In the genomic region with DNA sequence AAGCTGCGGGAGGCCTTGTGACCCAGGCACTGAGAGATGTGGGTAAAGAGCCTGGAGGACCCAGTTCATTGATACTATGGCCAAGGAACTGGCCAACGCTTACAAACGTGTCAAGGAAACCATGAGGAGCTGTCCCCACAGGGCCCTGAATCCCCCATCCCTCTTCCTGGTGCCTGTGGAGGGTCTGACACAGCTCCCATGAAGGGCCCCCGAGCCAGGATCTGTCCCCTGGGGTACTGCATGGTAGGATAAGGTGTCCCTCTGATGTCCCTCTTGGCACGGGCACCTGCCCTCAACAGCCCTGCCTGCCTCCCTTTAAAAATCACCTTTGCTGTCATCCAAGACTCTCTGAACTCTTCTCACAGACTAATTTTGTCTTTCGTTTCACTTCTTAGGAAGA, we compare ENCODE assay signal across 30 cellular contexts.
"Had no signal": no experiment of that assay in that cellular context is flagged by ENCODE, and none has a peak within 500 bp of the region (broad histone marks: within the 10 kb centered on the region; RNA-seq: fewer than 3 reads in every experiment).

No MANE protein-coding gene starts in this region.

- DNase-seq: activated CD4-positive, alpha-beta memory T cell treated with anti-CD3 and anti-CD28 coated beads, Interleukin-2, amount 10 ng/mL, durations not matched to agents 7 days and 5 days; activated CD4-positive, alpha-beta T cell treated with anti-CD3 and anti-CD28 coated beads for 48 hours; activated CD8-positive, alpha-beta memory T cell treated with anti-CD3 and anti-CD28 coated beads, Interleukin-2, amount 50 U/mL, for 48 hours; activated gamma-delta T cell; activated naive CD4-positive, alpha-beta T cell treated with anti-CD3 and anti-CD28 coated beads, Interleukin-2, amount 10 ng/mL, durations not matched to agents 7 days and 5 days; activated naive CD8-positive, alpha-beta T cell treated with anti-CD3 and anti-CD28 coated beads, Interleukin-2, amount 10 ng/mL, durations not matched to agents 7 days and 5 days; activated T-cell treated with anti-CD3 and anti-CD28 coated beads, Interleukin-2, amount 50 U/mL, for 24 hours; effector memory CD4-positive, alpha-beta T cell; gastrocnemius medialis; immature natural killer cell; mucosa of descending colon; ovary; psoas muscle; SK-N-SH; stimulated activated naive CD4-positive, alpha-beta T cell treated with Interleukin-2 at 50 U/mL for 16 hours; SW 1271; T-helper 9 cell; testis; transverse colon had no signal

- H3K9me3 ChIP-seq: ascending aorta, gastrocnemius medialis, mucosa of descending colon, neutrophil, ovary, psoas muscle, SK-N-SH, testis, transverse colon had no signal

- H3K27me3 ChIP-seq: ascending aorta, gastrocnemius medialis, ovary, testis, transverse colon had no signal

- H3K36me3 Mint-ChIP-seq: activated naive CD4-positive, alpha-beta T cell treated with anti-CD3 and anti-CD28 coated beads, Interleukin-2, amount 10 ng/mL, durations not matched to agents 7 days and 5 days; activated naive CD8-positive, alpha-beta T cell treated with anti-CD3 and anti-CD28 coated beads, Interleukin-2, amount 10 ng/mL, durations not matched to agents 7 days and 5 days; brain; immature natural killer cell; natural killer cell treated with Interleukin-12 subunit alpha and Interleukin-12 subunit beta and Interleukin-15 and Interleukin-18, amount 100 ng/mL, for 72 hours had no signal

- H3K9me3 Mint-ChIP-seq: activated CD4-positive, alpha-beta memory T cell treated with anti-CD3 and anti-CD28 coated beads, Interleukin-2, amount 10 ng/mL, durations not matched to agents 7 days and 5 days; activated naive CD4-positive, alpha-beta T cell treated with anti-CD3 and anti-CD28 coated beads, Interleukin-2, amount 10 ng/mL, durations not matched to agents 7 days and 5 days; activated naive CD8-positive, alpha-beta T cell treated with anti-CD3 and anti-CD28 coated beads, Interleukin-2, amount 10 ng/mL, durations not matched to agents 7 days and 5 days; activated T-cell treated with anti-CD3 and anti-CD28 coated beads, Interleukin-2, amount 50 U/mL, for 24 hours; immature natural killer cell; natural killer cell treated with Interleukin-12 subunit alpha and Interleukin-12 subunit beta and Interleukin-15 and Interleukin-18, amount 100 ng/mL, for 72 hours; T-helper 1 cell treated with Interleukin-12 subunit alpha and Interleukin-12 subunit beta and Interleukin-4 antibody, amounts not matched to agents 30 μg/mL and 1 μg/mL, for 36 hours had no signal

- H3K4me1 Mint-ChIP-seq: activated CD4-positive, alpha-beta memory T cell treated with anti-CD3 and anti-CD28 coated beads, Interleukin-2, amount 10 ng/mL, durations not matched to agents 7 days and 5 days; activated naive CD4-positive, alpha-beta T cell treated with anti-CD3 and anti-CD28 coated beads, Interleukin-2, amount 10 ng/mL, durations not matched to agents 7 days and 5 days; activated naive CD8-positive, alpha-beta T cell treated with anti-CD3 and anti-CD28 coated beads, Interleukin-2, amount 10 ng/mL, durations not matched to agents 7 days and 5 days; immature natural killer cell had no signal

- ATAC-seq: gastrocnemius medialis; left lobe of liver; mucosa of descending colon; natural killer cell treated with Interleukin-12 subunit alpha and Interleukin-12 subunit beta and Interleukin-15 and Interleukin-18, amount 100 ng/mL, for 72 hours; psoas muscle had no signal

- H3K4me3 Mint-ChIP-seq: activated CD4-positive, alpha-beta memory T cell treated with anti-CD3 and anti-CD28 coated beads, Interleukin-2, amount 10 ng/mL, durations not matched to agents 7 days and 5 days; activated naive CD4-positive, alpha-beta T cell treated with anti-CD3 and anti-CD28 coated beads, Interleukin-2, amount 10 ng/mL, durations not matched to agents 7 days and 5 days; activated naive CD8-positive, alpha-beta T cell treated with anti-CD3 and anti-CD28 coated beads, Interleukin-2, amount 10 ng/mL, durations not matched to agents 7 days and 5 days; activated T-cell treated with anti-CD3 and anti-CD28 coated beads, Interleukin-2, amount 50 U/mL, for 24 hours; brain; immature natural killer cell; natural killer cell treated with Interleukin-12 subunit alpha and Interleukin-12 subunit beta and Interleukin-15 and Interleukin-18, amount 100 ng/mL, for 72 hours; T-helper 1 cell treated with Interleukin-12 subunit alpha and Interleukin-12 subunit beta and Interleukin-4 antibody, amounts not matched to agents 30 μg/mL and 1 μg/mL, for 36 hours had no signal

- H3K27ac Mint-ChIP-seq: activated CD4-positive, alpha-beta memory T cell treated with anti-CD3 and anti-CD28 coated beads, Interleukin-2, amount 10 ng/mL, durations not matched to agents 7 days and 5 days; activated naive CD4-positive, alpha-beta T cell treated with anti-CD3 and anti-CD28 coated beads, Interleukin-2, amount 10 ng/mL, durations not matched to agents 7 days and 5 days; activated naive CD8-positive, alpha-beta T cell treated with anti-CD3 and anti-CD28 coated beads, Interleukin-2, amount 10 ng/mL, durations not matched to agents 7 days and 5 days; activated T-cell treated with anti-CD3 and anti-CD28 coated beads, Interleukin-2, amount 50 U/mL, for 24 hours; brain; immature natural killer cell; natural killer cell treated with Interleukin-12 subunit alpha and Interleukin-12 subunit beta and Interleukin-15 and Interleukin-18, amount 100 ng/mL, for 72 hours; T-helper 1 cell treated with Interleukin-12 subunit alpha and Interleukin-12 subunit beta and Interleukin-4 antibody, amounts not matched to agents 30 μg/mL and 1 μg/mL, for 36 hours had no signal

- H3K4me3 ChIP-seq: ascending aorta, cardiac muscle cell, gastrocnemius medialis, lung, mucosa of descending colon, ovary, psoas muscle, testis, transverse colon had no signal

- FAIRE-seq: TTC549, urothelium cell line had no signal

- H3K36me3 ChIP-seq: gastrocnemius medialis, neutrophil, ovary, transverse colon had no signal

- H3K4me1 ChIP-seq: gastrocnemius medialis, psoas muscle had no signal

- H3K27ac ChIP-seq: cardiac muscle cell, gastrocnemius medialis, neutrophil, ovary, psoas muscle, testis, transverse colon, VCaP had no signal

- H3K9ac ChIP-seq: SK-N-SH had no signal
